8 cellular contexts compared by ENCODE assay signal in genomic region chr3:30657914-30658313, GRCh38. TPM values are rescaled to one million over a fixed set of nuclear protein-coding genes. Genes with fewer than 3 reads are reported as not detected.
A peak's percentile ranks its signal among the peaks of the same experiment; 100 is the strongest.
DNase-seq lines count a peak whose midpoint lies in the region; ATAC-seq and TF ChIP-seq lines count a peak whose summit lies in the region.

No MANE protein-coding gene starts in this region.

- WGBS in lung, 2 donors: 31 to 65% methylated on average over 3 of the region's 3 CpGs

- no peaks in the 10 kb centered on the region for H3K9me3 Mint-ChIP-seq in activated naive CD4-positive, alpha-beta T cell treated with anti-CD3 and anti-CD28 coated beads, Interleukin-2, amount 10 ng/mL, durations not matched to agents 7 days and 5 days

- no peaks in the 10 kb centered on the region for H3K27me3 ChIP-seq in lung (ENCODE audit: control insufficient read depth, insufficient read depth)

- H3K36me3 ChIP-seq in lung (ENCODE audit: control insufficient read depth in 2 of 2, insufficient read depth in 2 of 2, low read length in 2 of 2): peaks cover 17 to 23% of the 10 kb centered on the region in 2 donors

- H3K4me1 ChIP-seq in lung (ENCODE audit: control insufficient read depth in 2 of 2, insufficient read depth in 2 of 2, low read length in 2 of 2): peaks cover 22 to 72% of the 10 kb centered on the region in 2 donors

- TF ChIP-seq CTCF in lung (IDR thresholded peaks at IDR 0.05; ENCODE audit: control extremely low read depth, extremely low read depth): no peak

- ATAC-seq in GM19372 (IDR thresholded peaks at IDR 0.05; ENCODE audit: low read depth, unreplicated experiment) (peak; percentile 4), HG03097 (IDR thresholded peaks at IDR 0.05; ENCODE audit: low FRiP score, unreplicated experiment) (peak; percentile 27), lung (ENCODE audit: insufficient read depth, low FRiP score) (no peak)

- H3K9me3 ChIP-seq in lung (ENCODE audit: control insufficient read depth in 2 of 2, insufficient read depth in 1 of 2, low read length in 1 of 2): no peaks in the 10 kb centered on the region

- H3K4me3 Mint-ChIP-seq in activated naive CD4-positive, alpha-beta T cell treated with anti-CD3 and anti-CD28 coated beads, Interleukin-2, amount 10 ng/mL, durations not matched to agents 7 days and 5 days: peak overlapping the region; percentile 54

- CTCF ChIA-PET in activated naive CD4-positive, alpha-beta T cell treated with anti-CD3 and anti-CD28 coated beads, Interleukin-2, amount 10 ng/mL, durations not matched to agents 7 days and 5 days (lab: Charles Lee): interaction anchor here (1.1 to 2.1 kb wide), 10 partner anchors 15 to 310 kb away, joined by 3 to 9 read pairs (median 4); no protein-coding TSS in a partner anchor

- no peak overlapping the region for H3K4me3 ChIP-seq in lung

- peak overlapping the region; percentile 35 to 77 for H3K27ac ChIP-seq in lung (ENCODE audit: low read depth in 1 of 2, low read length in 1 of 2)

- no peaks in the 10 kb centered on the region for H3K27me3 Mint-ChIP-seq in activated naive CD4-positive, alpha-beta T cell treated with anti-CD3 and anti-CD28 coated beads, Interleukin-2, amount 10 ng/mL, durations not matched to agents 7 days and 5 days

- peaks cover 97% of the 10 kb centered on the region for H3K4me1 Mint-ChIP-seq in activated naive CD4-positive, alpha-beta T cell treated with anti-CD3 and anti-CD28 coated beads, Interleukin-2, amount 10 ng/mL, durations not matched to agents 7 days and 5 days

- H3K36me3 Mint-ChIP-seq in activated naive CD4-positive, alpha-beta T cell treated with anti-CD3 and anti-CD28 coated beads, Interleukin-2, amount 10 ng/mL, durations not matched to agents 7 days and 5 days: peaks cover 89% of the 10 kb centered on the region

- in situ Hi-C loops in KBM-7 (cut with MboI; ENCODE audit: low pct_unique_long_range_greater_than_20kb, low sequenced_read_pairs): no loop called here

- peak; percentile 41 for DNase-seq in activated naive CD4-positive, alpha-beta T cell treated with anti-CD3 and anti-CD28 coated beads, Interleukin-2, amount 10 ng/mL, durations not matched to agents 7 days and 5 days
- no peak for DNase-seq in lung (ENCODE audit: low spot score)
- no peak for DNase-seq in retina
- DNase-seq in stimulated activated CD4-positive, alpha-beta T cell treated with anti-CD3 and anti-CD28 coated beads, Interleukin-4, amount 100 ng/mL, for 1 hour: no peak
- DNase-seq in NCI-H187 (lab: John Stamatoyannopoulos, UW): no peak
- DNase-seq in KBM-7: no peak

- peak overlapping the region; percentile 98 for H3K27ac Mint-ChIP-seq in activated naive CD4-positive, alpha-beta T cell treated with anti-CD3 and anti-CD28 coated beads, Interleukin-2, amount 10 ng/mL, durations not matched to agents 7 days and 5 days

RNA-seq across cellular contexts. Expression of gene TGFBR2, which starts 51.5 kb away (rescaled TPM):
- 100 to 1,000 TPM; 198 to 232 TPM for total RNA-seq in lung
- polyA plus RNA-seq in lung: 100 to 1,000 TPM in 1 of 2 donors, 10 to 100 TPM in 1; 31.1 to 129 TPM
